8 cellular contexts compared by ENCODE assay signal in the genomic region with DNA sequence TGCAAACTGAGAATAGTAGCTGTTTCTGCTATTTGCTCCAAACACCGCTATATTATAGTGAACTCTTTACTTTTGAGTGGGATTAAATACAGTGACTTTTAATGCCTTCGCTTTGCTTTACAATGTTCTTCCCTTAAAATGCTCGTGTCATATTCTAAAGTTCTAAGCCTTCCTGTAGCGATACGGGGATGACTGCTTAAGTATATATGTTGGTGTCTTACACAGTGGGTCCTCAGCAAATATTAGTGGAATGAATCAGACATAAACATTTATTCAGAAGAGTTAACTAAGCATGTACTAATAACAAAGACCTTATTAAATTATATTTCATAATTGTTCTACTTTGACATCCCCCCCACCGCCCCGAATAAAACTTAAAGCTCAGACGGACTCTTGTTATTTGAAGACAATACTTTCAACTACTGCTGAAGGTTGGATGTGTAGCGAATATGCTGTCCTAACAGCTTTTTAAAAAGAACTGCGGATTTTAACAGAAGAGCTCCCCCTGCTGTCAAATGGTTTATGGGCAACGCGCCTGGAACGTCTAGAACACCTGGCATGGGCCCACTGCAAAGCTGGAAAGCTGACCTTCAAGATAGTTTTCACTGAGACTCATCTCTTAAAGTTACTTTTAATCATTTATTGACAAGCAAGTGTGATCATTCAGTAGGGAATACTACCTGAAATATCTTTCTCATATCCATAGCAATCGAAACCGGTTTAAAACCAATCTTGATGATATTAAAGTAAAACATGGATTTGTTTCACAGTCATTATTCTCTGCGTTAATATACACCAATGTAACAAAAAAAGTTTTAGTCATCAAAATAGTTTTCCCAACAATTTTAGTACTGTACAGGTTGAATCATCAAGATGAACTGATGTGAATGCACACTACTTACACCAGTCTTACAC.
DNase-seq lines count a peak whose midpoint lies in the region; ATAC-seq, FAIRE-seq and TF ChIP-seq lines count a peak whose summit lies in the region.

No MANE protein-coding gene starts in this region.

- H3K4me3 ChIP-seq in H1 (ENCODE audit: extremely low read depth in 1 of 4, insufficient read depth in 2 of 4, low read depth in 3 of 4, low read length in 4 of 4), result peak overlapping the region in 2 of 4 experiments; percentile 59 to 77; a peak in 4 of 8 replicates

- peak; percentile 10 for ATAC-seq in memory B cell (ENCODE audit: low read depth)
- no peak for ATAC-seq in GM21717 (IDR thresholded peaks at IDR 0.05; ENCODE audit: unreplicated experiment)

- H3K4me1 ChIP-seq in H1 (replicated peaks in 1 of 4; ENCODE audit: control insufficient read depth in 3 of 4, insufficient read depth in 4 of 4, low read length in 3 of 4), result peaks cover 0 to 8% (median 1%) of the 10 kb centered on the region in 4 experiments; a peak in 4 of 7 replicates

- H2AFZ ChIP-seq in H1 (ENCODE audit: low read length), result no peak overlapping the region

- H3K18ac ChIP-seq in H1 (ENCODE audit: extremely low read depth, low read length), result no peak overlapping the region

- DNase-seq in GM04504 (ENCODE audit: low read depth) (peak; percentile 79), HS-5 (ENCODE audit: low read depth) (peak; percentile 75), NCI-H82 treated with DMSO at 0.1 percent for 48 hours (lab: John Stamatoyannopoulos, UW; ENCODE audit: unreplicated experiment) (peak; percentile 86), H1 (ENCODE audit: low read depth in 1 of 2, low spot score in 2 of 2) (peak in 1 of 2 experiments; percentile 77), memory B cell (ENCODE audit: low spot score in 2 of 2) (peak; percentile 78 to 84)
- DNase-seq in activated CD8-positive, alpha-beta memory T cell treated with anti-CD3 and anti-CD28 coated beads for 1 hour (ENCODE audit: extremely low read depth in 1 of 2, low read depth in 1 of 2), result peak; percentile 49 to 58
- peak in 2 of 3 experiments; percentile 49 to 61 for DNase-seq in stimulated activated CD4-positive, alpha-beta T cell treated with anti-CD3 and anti-CD28 coated beads, TNF-alpha, amount 100 ng/mL, for 4 hours (ENCODE audit: low read depth in 3 of 3)

- no peak overlapping the region for H3K4ac ChIP-seq in H1 (replicated peaks; ENCODE audit: insufficient read length, low read depth, low read length)

- no peaks in the 10 kb centered on the region for H3K36me3 Mint-ChIP-seq in memory B cell

- H4K20me1 ChIP-seq in H1 (replicated peaks in 1 of 2; ENCODE audit: control insufficient read depth in 1 of 2, insufficient read depth in 2 of 2, low read length in 2 of 2), result no peaks in the 10 kb centered on the region

- no peak overlapping the region for H3K56ac ChIP-seq in H1 (replicated peaks; ENCODE audit: insufficient read length, low read depth, low read length)

- peaks cover 0 to 20% (median 10%) of the 10 kb centered on the region in 4 experiments; a peak in 6 of 7 replicates for H3K27me3 ChIP-seq in H1 (replicated peaks in 1 of 4; ENCODE audit: control insufficient read depth in 3 of 4, extremely low read depth in 1 of 4, insufficient read depth in 3 of 4, low read length in 3 of 4)

- H2BK5ac ChIP-seq in H1 (ENCODE audit: low read depth, low read length), result no peak overlapping the region

- H4K8ac ChIP-seq in H1 (ENCODE audit: extremely low read depth, insufficient read depth, low read length), result no peak overlapping the region

- 28% methylated on average over 16 of the region's 16 CpGs; no CpG with 5 or more reads in 1 of the 2 experiments for WGBS in H1 (ENCODE audit: extremely low coverage in 1 of 2, insufficient coverage in 1 of 2, insufficient read length in 1 of 2, insufficient replicate concordance in 2 of 2, low coverage in 1 of 2, low lambda C conversion rate in 2 of 2, missing lambda C conversion rate in 1 of 2), 2 experiments

- H4K91ac ChIP-seq in H1 (replicated peaks; ENCODE audit: insufficient read length, low read length), result no peak overlapping the region

- H2BK120ac ChIP-seq in H1 (replicated peaks; ENCODE audit: low read depth, low read length), result no peak overlapping the region

- no peak overlapping the region for H2BK15ac ChIP-seq in H1 (ENCODE audit: low read length)

- H3K9me3 Mint-ChIP-seq in memory B cell, result no peaks in the 10 kb centered on the region

- no peaks in the 10 kb centered on the region for H3K79me2 ChIP-seq in H1 (ENCODE audit: control insufficient read depth in 1 of 2, insufficient read depth in 2 of 2, low read length in 2 of 2)

- H4K5ac ChIP-seq in H1 (ENCODE audit: insufficient read length, low read depth, low read length), result no peak overlapping the region

- no peak overlapping the region for H2BK12ac ChIP-seq in H1 (ENCODE audit: low read depth, low read length)

- H3K14ac ChIP-seq in H1 (ENCODE audit: insufficient read length), result no peak overlapping the region

- no peaks in the 10 kb centered on the region for H3K9me3 ChIP-seq in H1 (ENCODE audit: insufficient read depth in 2 of 2, low read depth in 1 of 2, low read length in 1 of 2)

- no peak overlapping the region for H2BK20ac ChIP-seq in H1 (ENCODE audit: low read length)

- TF ChIP-seq POLR2A in H1 (IDR thresholded peaks at IDR 0.05; ENCODE audit: control extremely low read depth in 1 of 2, low read depth in 2 of 2, low read length in 2 of 2), result no peak

- TF ChIP-seq EP300 in H1 (IDR thresholded peaks at IDR 0.05; ENCODE audit: borderline replicate concordance in 1 of 2, low read depth in 2 of 2, low read length in 2 of 2), result no peak

- H3K23ac ChIP-seq in H1 (ENCODE audit: insufficient read length), result no peak overlapping the region

- H3K27ac ChIP-seq in H1 (ENCODE audit: low read depth, low read length), result no peak overlapping the region

- H3K4me2 ChIP-seq in H1 (ENCODE audit: insufficient read depth in 1 of 2, low read depth in 2 of 2, low read length in 2 of 2), result peak overlapping the region; percentile 93 to 97; a peak in 3 of 4 replicates

- FAIRE-seq in H1 (lab: Jason Lieb, UNC), result peak; percentile 78

- no peak overlapping the region; a peak in 1 of 7 replicates for H3K9ac ChIP-seq in H1 (replicated peaks in 1 of 4; ENCODE audit: extremely low read depth in 1 of 4, low read depth in 3 of 4, low read length in 3 of 4)

- no peaks in the 10 kb centered on the region for H3K27me3 Mint-ChIP-seq in memory B cell

- H2AK5ac ChIP-seq in H1 (ENCODE audit: low read depth, low read length), result no peak overlapping the region

- H3K27ac Mint-ChIP-seq in memory B cell, result peak overlapping the region; percentile 100

- no peaks in the 10 kb centered on the region for H3K79me1 ChIP-seq in H1 (ENCODE audit: low read depth, low read length)

- H3K4me3 Mint-ChIP-seq in memory B cell, result peak overlapping the region; percentile 97

- POLR2A ChIA-PET in H1 (lab: Charles Lee; ENCODE audit: partially characterized antibody), result interaction anchor here (0.6 to 1.9 kb wide), 6 partner anchors 11 to 435 kb away, joined by 3 to 9 read pairs (median 4); partner anchors contain the start of genes DNAI7 and ETFRF1

- TF ChIP-seq CTCF in H1 (IDR thresholded peaks at IDR 0.05; ENCODE audit: control extremely low read depth in 1 of 3, insufficient read depth in 1 of 3, low read depth in 1 of 3, low read length in 3 of 3), result peak; percentile 60 to 84 (median 72)

- peaks cover 16% of the 10 kb centered on the region for H3K4me1 Mint-ChIP-seq in memory B cell

- H3K36me3 ChIP-seq in H1 (ENCODE audit: control insufficient read depth in 2 of 4, insufficient read depth in 4 of 4, low read length in 3 of 4), result no peaks in the 10 kb centered on the region

- peak; percentile 90 to 95 for TF ChIP-seq RAD21 in H1 (IDR thresholded peaks at IDR 0.05 in 1 of 2, conservative IDR thresholded peaks at IDR 0.05 in 1 of 2; ENCODE audit: low read depth in 2 of 2, low read length in 2 of 2)

- H3K23me2 ChIP-seq in H1 (ENCODE audit: low read depth, low read length), result peaks cover 14% of the 10 kb centered on the region

- CTCF ChIA-PET in H1 (lab: Charles Lee; ENCODE audit: partially characterized antibody), result interaction anchor here (0.6 to 1.8 kb wide), 21 partner anchors 9 to 838 kb away, joined by 3 to 7 read pairs (median 4); no protein-coding TSS in a partner anchor

TF ChIP-seq in H1, 55 proteins besides CTCF, POLR2A, EP300 and RAD21:
- TF ChIP-seq TCF12 (IDR thresholded peaks at IDR 0.05; ENCODE audit: low read depth, low read length) (peak; percentile 66; the same call in 1 of the 2 replicates), HDAC2 (IDR thresholded peaks at IDR 0.05; ENCODE audit: borderline replicate concordance in 1 of 2, low read depth in 2 of 2, low read length in 2 of 2) (no peak)
